1 cellular context compared by ENCODE assay signal in the genomic region with DNA sequence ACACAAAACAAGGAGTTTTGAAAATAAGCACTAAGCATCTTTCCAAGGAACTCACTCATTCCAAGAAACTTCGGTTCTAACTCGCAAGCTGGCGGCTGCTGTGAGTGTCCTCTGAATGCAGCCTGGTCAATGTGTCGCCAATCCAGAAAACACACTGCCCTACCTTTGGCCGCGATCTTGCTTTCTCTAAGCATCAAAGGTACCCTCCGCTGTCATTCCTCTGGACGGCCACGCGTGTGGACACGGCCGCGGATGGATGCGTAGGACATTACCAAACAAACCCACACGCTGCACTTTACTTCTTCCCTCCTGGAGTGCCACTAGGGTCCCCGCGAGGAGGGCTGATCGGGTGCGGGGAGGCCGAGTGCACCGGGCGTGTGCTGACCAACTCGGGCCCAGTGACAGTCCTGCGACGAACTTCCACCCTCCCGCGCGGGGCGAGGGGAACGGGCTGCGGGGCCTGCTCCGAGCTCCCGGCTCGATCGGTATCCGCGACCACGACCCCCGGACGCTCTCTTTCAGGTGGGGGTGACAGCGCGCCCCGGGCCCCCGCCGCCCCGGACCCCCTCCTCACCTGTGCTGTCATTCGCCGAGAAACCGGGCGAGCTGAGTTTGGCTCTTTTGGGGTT.
TF ChIP-seq lines count a peak whose summit lies in the region.

No MANE protein-coding gene starts in this region.

TF ChIP-seq in HepG2, 621 proteins besides CTCF, POLR2A, EP300 and RAD21 (continued from another document):
- TF ChIP-seq TGIF2 (CRISPR knock-in tag; IDR thresholded peaks at IDR 0.05): 0 out of 2 replicates have a peak, but pooled peaks have one; percentile 46
